Comparison of ENCODE assay signal across 8 cellular contexts in the genomic region with DNA sequence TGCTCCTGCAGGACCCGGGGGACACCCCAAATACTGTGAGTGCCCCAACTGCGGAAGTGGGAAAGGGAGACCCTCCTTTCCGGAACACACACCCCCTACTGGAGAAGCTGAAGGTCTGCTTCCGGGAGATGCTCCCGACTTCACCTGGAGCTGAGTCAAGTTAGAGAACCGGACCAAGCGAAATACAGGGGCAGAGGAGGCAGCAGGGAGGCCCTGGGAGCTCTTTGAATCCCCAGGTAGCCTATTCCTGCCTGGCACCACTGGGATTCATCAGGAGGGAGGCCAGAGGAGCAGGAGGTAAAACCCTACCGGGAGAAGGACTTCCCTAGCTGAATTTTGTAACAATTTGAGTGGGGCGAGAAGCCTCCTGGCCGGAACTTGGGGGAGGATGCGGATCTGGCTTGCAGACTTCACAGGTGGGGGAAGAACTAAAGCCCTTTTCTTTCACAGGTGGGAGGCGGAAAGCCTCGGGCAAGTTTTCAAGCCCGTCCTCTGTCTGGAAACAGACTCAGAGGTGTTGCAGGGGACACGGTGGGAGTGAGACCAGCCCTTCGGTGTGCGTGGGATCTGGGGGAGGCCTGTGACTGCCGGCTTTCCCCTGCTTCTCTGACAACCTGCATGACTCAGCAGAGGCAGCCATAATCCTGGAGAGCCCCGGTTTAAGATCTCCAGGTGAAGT. TPM values are rescaled to one million over a fixed set of nuclear protein-coding genes. Genes with fewer than 3 reads are reported as not detected.
DNase-seq lines count a peak whose midpoint lies in the region; ATAC-seq and TF ChIP-seq lines count a peak whose summit lies in the region.

No MANE protein-coding gene starts in this region.

- ATAC-seq in T-cell (replicated peaks in 1 of 4): peak in 3 of 4 experiments; percentile 31 to 56 (median 48)
- ATAC-seq in HG02678 (IDR thresholded peaks at IDR 0.05; ENCODE audit: unreplicated experiment): no peak

- H3K4me3 Mint-ChIP-seq in T-cell (peak overlapping the region; percentile 60 to 64 (median 62)), glutamatergic neuron (ENCODE audit: unreplicated experiment) (peak overlapping the region; percentile 23)

- H3K27ac Mint-ChIP-seq in T-cell (peak overlapping the region in 1 of 2 donors; percentile 64), glutamatergic neuron (ENCODE audit: unreplicated experiment) (no peak overlapping the region)

- DNase-seq in T-cell: peak in 3 of 34 experiments; percentile 7 to 17 (median 14)
- no peak for DNase-seq in glutamatergic neuron
- DNase-seq in stimulated activated CD4-positive, alpha-beta T cell treated with anti-CD3 and anti-CD28 coated beads, Interleukin-2, amount 100 ng/mL, for 4 hours (ENCODE audit: low read depth): peak; percentile 37
- DNase-seq in NCI-H187 (lab: John Stamatoyannopoulos, UW): no peak
- no peak for DNase-seq in pons (ENCODE audit: low spot score)
- no peak for DNase-seq in AG20443 (ENCODE audit: low spot score)

- H3K27me3 Mint-ChIP-seq in T-cell (peaks cover 3 to 17% of the 10 kb centered on the region in 2 donors), glutamatergic neuron (ENCODE audit: unreplicated experiment) (peaks cover 4% of the 10 kb centered on the region)

- TF ChIP-seq CTCF in glutamatergic neuron (IDR thresholded peaks at IDR 0.05; ENCODE audit: partially characterized antibody, unreplicated experiment): peak; percentile 34

- CTCF ChIA-PET in T-cell (lab: Charles Lee): interaction anchor here in 1 of 2 donors (1.0 kb wide), 1 partner anchor 10 kb away, joined by 3 read pairs; no protein-coding TSS in a partner anchor

- no peaks in the 10 kb centered on the region for H3K9me3 Mint-ChIP-seq in T-cell
- H3K9me3 Mint-ChIP-seq in glutamatergic neuron (ENCODE audit: unreplicated experiment): peaks cover 4% of the 10 kb centered on the region

- POLR2A ChIA-PET in T-cell (lab: Charles Lee): no interaction called here

- TF ChIP-seq POLR2A in GM19099 (IDR thresholded peaks at IDR 0.05; ENCODE audit: extremely low read depth, insufficient read length, low read depth): peak; percentile 49

- H3K4me1 Mint-ChIP-seq in T-cell (peaks cover 0 to 15% (median 11%) of the 10 kb centered on the region in 3 donors), glutamatergic neuron (ENCODE audit: low read depth, unreplicated experiment) (no peaks in the 10 kb centered on the region)

- H3K36me3 Mint-ChIP-seq in T-cell (no peaks in the 10 kb centered on the region), glutamatergic neuron (ENCODE audit: unreplicated experiment) (peaks cover 5% of the 10 kb centered on the region)

RNA-seq across cellular contexts. Expression of a gene that starts 22.4 kb away (rescaled TPM):
- not detected for total RNA-seq in T-cell
- total RNA-seq in glutamatergic neuron (ENCODE audit: unreplicated experiment): not detected
